In the genomic region with DNA sequence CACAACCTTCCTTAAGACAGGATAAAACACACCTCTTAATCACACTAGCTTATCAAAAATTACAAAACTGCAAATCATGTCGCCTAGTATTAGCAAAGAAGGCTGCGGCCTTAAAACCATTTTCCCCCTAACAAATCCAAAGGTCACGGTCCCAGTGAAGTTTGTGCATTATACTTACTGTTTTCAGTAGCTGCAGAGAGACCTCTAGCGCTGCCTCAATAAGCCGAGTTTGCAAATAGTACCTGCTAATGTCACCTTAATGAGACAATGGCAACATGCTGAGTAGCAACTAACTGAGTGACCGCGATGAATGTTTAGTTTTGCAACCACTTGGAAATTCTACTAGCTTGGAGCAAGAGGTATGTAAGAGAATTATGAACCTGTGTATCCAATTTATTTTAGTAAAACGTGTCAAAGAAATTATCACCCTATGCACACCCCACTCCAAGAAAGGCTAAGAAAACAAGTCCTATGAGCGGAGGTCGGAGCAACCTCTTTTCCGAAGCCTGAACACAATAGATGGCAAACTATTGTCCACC, we compare ENCODE assay signal across 8 cellular contexts. TPM values are rescaled to one million over a fixed set of nuclear protein-coding genes. Genes with fewer than 3 reads are reported as not detected.
DNase-seq lines count a peak whose midpoint lies in the region; ATAC-seq and TF ChIP-seq lines count a peak whose summit lies in the region.

No MANE protein-coding gene starts in this region.

- CTCF ChIA-PET in HCT116 (lab: Charles Lee) = no interaction called here

- H3K9ac ChIP-seq in HCT116 (ENCODE audit: low read length) (peak overlapping the region; percentile 89), duodenal mucosa (ENCODE audit: low read depth in 1 of 2, low read length in 2 of 2) (peak overlapping the region; percentile 56 to 67)

- intact Hi-C loops in HCT116 (cut with micrococcal nuclease) = no loop called here
- intact Hi-C loops in vagina (cut with DNase I) = no loop called here

- no peaks in the 10 kb centered on the region for H3K27me3 ChIP-seq in HCT116 (ENCODE audit: insufficient read depth, low read length)
- H3K27me3 ChIP-seq in Peyer's patch = no peaks in the 10 kb centered on the region
- H3K27me3 ChIP-seq in duodenal mucosa (ENCODE audit: control insufficient read depth in 1 of 2, insufficient read depth in 2 of 2, low read length in 2 of 2) = no peaks in the 10 kb centered on the region
- no peaks in the 10 kb centered on the region for H3K27me3 ChIP-seq in vagina

- ATAC-seq in HCT116 (no peak), GM21381 (IDR thresholded peaks at IDR 0.05; ENCODE audit: unreplicated experiment) (no peak)

- peaks cover 10% of the 10 kb centered on the region; the same call in 1 of the 2 replicates for H4K20me1 ChIP-seq in HCT116 (ENCODE audit: insufficient read depth)

- H2AFZ ChIP-seq in HCT116 (ENCODE audit: low read depth, low read length, poor library complexity, severe bottlenecking) = no peak overlapping the region

- peak; percentile 49 for TF ChIP-seq RAD21 in HCT116 (IDR thresholded peaks at IDR 0.05; ENCODE audit: low read depth)

- peak; percentile 32 for DNase-seq in D341Med (ENCODE audit: low spot score)
- DNase-seq in HCT116 (ENCODE audit: low read depth, low spot score) = no peak
- peak in 1 of 3 donors; percentile 53 for DNase-seq in Peyer's patch
- no peak for DNase-seq in vagina (ENCODE audit: extremely low spot score in 2 of 2)
- DNase-seq in NCI-H2081 treated with DMSO at 0.1 percent for 48 hours (lab: John Stamatoyannopoulos, UW) = no peak

- RAD21 ChIA-PET in HCT116 (lab: Charles Lee; ENCODE audit: low non-redundant PET in 1 of 2, low total read pairs in 2 of 2, uncharacterized antibody in 2 of 2, unreplicated experiment in 2 of 2) = no interaction called here

- BruUV-seq in HCT116 (replicated peaks; lab: Mats Ljungman, UMichigan) = TSS peak; percentile 51

- 0 to 9% methylated on average over 7 to 10 of the region's 11 CpGs for WGBS in mesodermal cell (ENCODE audit: insufficient coverage in 2 of 2), 2 experiments

- POLR2A ChIA-PET in HCT116 (lab: Charles Lee) = no interaction called here

- H3K4me3 ChIP-seq in HCT116 (replicated peaks in 1 of 2; ENCODE audit: low read depth in 1 of 2, low read length in 2 of 2) (peak overlapping the region; percentile 55 to 91), Peyer's patch (peak overlapping the region; percentile 76 to 96 (median 94)), duodenal mucosa (ENCODE audit: low read depth in 1 of 2, low read length in 2 of 2) (peak overlapping the region; percentile 83 to 85), mesodermal cell (ENCODE audit: extremely low read depth, insufficient read depth, low read length, poor library complexity, severe bottlenecking) (peak overlapping the region; percentile 79), vagina (peak overlapping the region; percentile 82 to 92)

- no peaks in the 10 kb centered on the region for H3K9me3 ChIP-seq in HCT116 (ENCODE audit: control insufficient read depth in 1 of 2, insufficient read depth in 1 of 2, low read depth in 1 of 2, low read length in 2 of 2)
- H3K9me3 ChIP-seq in Peyer's patch = no peaks in the 10 kb centered on the region
- no peaks in the 10 kb centered on the region for H3K9me3 ChIP-seq in duodenal mucosa (ENCODE audit: control insufficient read depth in 1 of 2, low read length in 2 of 2)
- H3K9me3 ChIP-seq in mesodermal cell (ENCODE audit: control insufficient read depth, low read length) = no peaks in the 10 kb centered on the region
- H3K9me3 ChIP-seq in vagina = no peaks in the 10 kb centered on the region

- peaks cover 55% of the 10 kb centered on the region for H3K79me2 ChIP-seq in HCT116 (ENCODE audit: insufficient read depth, low read length)

- TF ChIP-seq POLR2A in HCT116 (IDR thresholded peaks at IDR 0.05; ENCODE audit: borderline replicate concordance, extremely low read depth, insufficient read depth, insufficient read length) (no peak), Peyer's patch (IDR thresholded peaks at IDR 0.05) (no peak), vagina (IDR thresholded peaks at IDR 0.05) (no peak)

- TF ChIP-seq CTCF in HCT116 (IDR thresholded peaks at IDR 0.05 in 2 of 3, conservative IDR thresholded peaks at IDR 0.05 in 1 of 3; ENCODE audit: borderline replicate concordance in 1 of 3, insufficient read depth in 1 of 3, low read depth in 2 of 3, low read length in 2 of 3) = 0 out of 6 replicates have a peak, but pooled peaks of 1 of the 3 experiments have one; percentile 19
- peak in 1 of 6 experiments; percentile 13 for TF ChIP-seq CTCF in Peyer's patch (IDR thresholded peaks at IDR 0.05)
- TF ChIP-seq CTCF in vagina (IDR thresholded peaks at IDR 0.05) = no peak

- peak overlapping the region; percentile 95 for H3K27ac ChIP-seq in HCT116 (ENCODE audit: low read depth, low read length)
- H3K27ac ChIP-seq in Peyer's patch = peak overlapping the region; percentile 91 to 100 (median 94)
- H3K27ac ChIP-seq in duodenal mucosa (ENCODE audit: low read depth, low read length) = peak overlapping the region; percentile 93
- H3K27ac ChIP-seq in mesodermal cell (ENCODE audit: low read depth, low read length, severe bottlenecking) = peak overlapping the region; percentile 96
- peak overlapping the region; percentile 91 for H3K27ac ChIP-seq in vagina

- H3K4me1 ChIP-seq in HCT116 (ENCODE audit: control insufficient read depth in 1 of 2, insufficient read depth in 2 of 2, low read length in 2 of 2) = peaks cover 6 to 40% of the 10 kb centered on the region in 2 experiments; a peak in 3 of 4 replicates
- peaks cover 4 to 15% (median 9%) of the 10 kb centered on the region in 4 donors for H3K4me1 ChIP-seq in Peyer's patch
- peaks cover 12 to 22% of the 10 kb centered on the region in 2 donors for H3K4me1 ChIP-seq in duodenal mucosa (ENCODE audit: control insufficient read depth in 1 of 2, insufficient read depth in 2 of 2, low read length in 2 of 2)
- H3K4me1 ChIP-seq in mesodermal cell (ENCODE audit: control insufficient read depth, insufficient read depth, low read length, poor library complexity, severe bottlenecking) = peaks cover 5% of the 10 kb centered on the region
- H3K4me1 ChIP-seq in vagina = peaks cover 36% of the 10 kb centered on the region

- H3K4me2 ChIP-seq in HCT116 (ENCODE audit: low read length) = peak overlapping the region; percentile 77

- H3K9me2 ChIP-seq in HCT116 (ENCODE audit: insufficient read depth) = no peaks in the 10 kb centered on the region

- H3K36me3 ChIP-seq in HCT116 (ENCODE audit: control insufficient read depth in 1 of 2, insufficient read depth in 2 of 2, low read length in 2 of 2) (peaks cover 0 to 4% of the 10 kb centered on the region in 2 experiments; a peak in 1 of 4 replicates), Peyer's patch (no peaks in the 10 kb centered on the region), duodenal mucosa (ENCODE audit: control insufficient read depth in 1 of 2, insufficient read depth in 2 of 2, low read length in 2 of 2) (no peaks in the 10 kb centered on the region), mesodermal cell (ENCODE audit: control insufficient read depth, insufficient read depth, low read length) (peaks cover 10% of the 10 kb centered on the region), vagina (no peaks in the 10 kb centered on the region)

TF ChIP-seq in HCT116, 20 proteins besides CTCF, POLR2A, EP300 and RAD21 (continues in another document):
- TF ChIP-seq POLR2AphosphoS5 (IDR thresholded peaks at IDR 0.05; ENCODE audit: low read depth, low read length) = no peak
- TF ChIP-seq ZFX (IDR thresholded peaks at IDR 0.05) = no peak
- TF ChIP-seq, protein P1, sequence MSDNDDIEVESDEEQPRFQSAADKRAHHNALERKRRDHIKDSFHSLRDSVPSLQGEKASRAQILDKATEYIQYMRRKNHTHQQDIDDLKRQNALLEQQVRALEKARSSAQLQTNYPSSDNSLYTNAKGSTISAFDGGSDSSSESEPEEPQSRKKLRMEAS (IDR thresholded peaks at IDR 0.05) = no peak; the same call in 1 of the 2 replicates
- TF ChIP-seq, protein P2, sequence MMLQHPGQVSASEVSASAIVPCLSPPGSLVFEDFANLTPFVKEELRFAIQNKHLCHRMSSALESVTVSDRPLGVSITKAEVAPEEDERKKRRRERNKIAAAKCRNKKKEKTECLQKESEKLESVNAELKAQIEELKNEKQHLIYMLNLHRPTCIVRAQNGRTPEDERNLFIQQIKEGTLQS (IDR thresholded peaks at IDR 0.05) = no peak
- no peak for TF ChIP-seq SP1 (IDR thresholded peaks at IDR 0.05; ENCODE audit: low read depth)
- no peak for TF ChIP-seq YY1 (IDR thresholded peaks at IDR 0.05; ENCODE audit: extremely low read depth, insufficient replicate concordance, low read depth, low read length)
- TF ChIP-seq ZNF274 (IDR thresholded peaks at IDR 0.05; ENCODE audit: low read depth, low read length) = no peak
- no peak for TF ChIP-seq CBX3 (IDR thresholded peaks at IDR 0.05; ENCODE audit: low read depth)
- no peak for TF ChIP-seq TCF7L2 (IDR thresholded peaks at IDR 0.05; ENCODE audit: borderline replicate concordance, extremely low read depth, insufficient read depth, insufficient read length)
- TF ChIP-seq ELF1 (IDR thresholded peaks at IDR 0.05; ENCODE audit: borderline replicate concordance, low read depth) = no peak
- no peak for TF ChIP-seq EZH2phosphoT487 (IDR thresholded peaks at IDR 0.05; ENCODE audit: borderline replicate concordance)
- no peak for TF ChIP-seq EGR1 (IDR thresholded peaks at IDR 0.05; ENCODE audit: low read depth)
- TF ChIP-seq CEBPB (IDR thresholded peaks at IDR 0.05; ENCODE audit: low read depth) = no peak
- TF ChIP-seq, protein P3, sequence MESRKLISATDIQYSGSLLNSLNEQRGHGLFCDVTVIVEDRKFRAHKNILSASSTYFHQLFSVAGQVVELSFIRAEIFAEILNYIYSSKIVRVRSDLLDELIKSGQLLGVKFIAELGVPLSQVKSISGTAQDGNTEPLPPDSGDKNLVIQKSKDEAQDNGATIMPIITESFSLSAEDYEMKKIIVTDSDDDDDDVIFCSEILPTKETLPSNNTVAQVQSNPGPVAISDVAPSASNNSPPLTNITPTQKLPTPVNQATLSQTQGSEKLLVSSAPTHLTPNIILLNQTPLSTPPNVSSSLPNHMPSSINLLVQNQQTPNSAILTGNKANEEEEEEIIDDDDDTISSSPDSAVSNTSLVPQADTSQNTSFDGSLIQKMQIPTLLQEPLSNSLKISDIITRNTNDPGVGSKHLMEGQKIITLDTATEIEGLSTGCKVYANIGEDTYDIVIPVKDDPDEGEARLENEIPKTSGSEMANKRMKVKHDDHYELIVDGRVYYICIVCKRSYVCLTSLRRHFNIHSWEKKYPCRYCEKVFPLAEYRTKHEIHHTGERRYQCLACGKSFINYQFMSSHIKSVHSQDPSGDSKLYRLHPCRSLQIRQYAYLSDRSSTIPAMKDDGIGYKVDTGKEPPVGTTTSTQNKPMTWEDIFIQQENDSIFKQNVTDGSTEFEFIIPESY (IDR thresholded peaks at IDR 0.05; ENCODE audit: extremely low read depth, insufficient replicate concordance, low read length) = no peak
- no peak for TF ChIP-seq EZH2 (IDR thresholded peaks at IDR 0.05)
- no peak for TF ChIP-seq FOSL1 (IDR thresholded peaks at IDR 0.05; ENCODE audit: low read depth)

RNA-seq across cellular contexts. Expression of a gene that starts 1.2 kb away (rescaled TPM):
- 45.0 TPM for total RNA-seq in HCT116 (2021; ENCODE audit: unreplicated experiment)
- 12.2 and 15.1 TPM in 2 replicates for polyA plus RNA-seq in HCT116 (2012)
- 10 to 100 TPM; 11.5 to 22.9 (median 19.8) TPM for total RNA-seq in Peyer's patch
- polyA plus RNA-seq in mesodermal cell (2013, experiment 1 of 2) = 46.4 TPM
- polyA plus RNA-seq in mesodermal cell (2013, experiment 2 of 2) = 53.0 TPM
- 17.2 TPM for total RNA-seq in vagina
